In genomic region chr3:174859756-174860155, GRCh38 we compare ENCODE assay signal across 18 cellular contexts. TPM values are rescaled to one million over a fixed set of nuclear protein-coding genes. Genes with fewer than 3 reads are reported as not detected.
DNase-seq lines count a peak whose midpoint lies in the region; ATAC-seq, FAIRE-seq and TF ChIP-seq lines count a peak whose summit lies in the region.
"Had no signal": no experiment of that assay in that cellular context is flagged by ENCODE, and none has a peak within 500 bp of the region (broad histone marks: within the 10 kb centered on the region; RNA-seq: fewer than 3 reads in every experiment).

No MANE protein-coding gene starts in this region.

- H3K27me3 Mint-ChIP-seq in stimulated activated naive B cell treated with anti-CD40 and anti-IgM and Interleukin-4, amounts not matched to agents 10 μg/mL and 1 μg/mL and 100 μg/mL, for 72 hours: no peaks in the 10 kb centered on the region
- H3K27me3 Mint-ChIP-seq: natural killer cell treated with Interleukin-12 subunit alpha and Interleukin-12 subunit beta and Interleukin-15 and Interleukin-18, amount 100 ng/mL, for 72 hours had no signal

- no peak for TF ChIP-seq EP300 in A549 (IDR thresholded peaks at IDR 0.05)

- DNase-seq in A549 (ENCODE audit: low read depth in 1 of 2, low spot score in 1 of 2): no peak
- DNase-seq in NCI-H1105 (lab: John Stamatoyannopoulos, UW): peak; percentile 49
- peak; percentile 54 for DNase-seq in bronchial epithelial cell (ENCODE audit: low read depth)
- DNase-seq in GM10266 (ENCODE audit: extremely low spot score): no peak
- no peak for DNase-seq in stimulated activated naive B cell treated with anti-CD40 and anti-IgM and Interleukin-4, amounts not matched to agents 10 μg/mL and 1 μg/mL and 100 μg/mL, for 72 hours
- DNase-seq: activated CD8-positive, alpha-beta T cell treated with anti-CD3 and anti-CD28 coated beads, Interleukin-2, amount 10 ng/mL, durations not matched to agents 7 days and 5 days; erythroblast; KG1; sigmoid colon; stimulated activated naive CD4-positive, alpha-beta T cell; uterus had no signal

- CTCF ChIA-PET in A549 (lab: Yijun Ruan, JAX): no interaction called here

- H3K4me3 Mint-ChIP-seq in stimulated activated naive B cell treated with anti-CD40 and anti-IgM and Interleukin-4, amounts not matched to agents 10 μg/mL and 1 μg/mL and 100 μg/mL, for 72 hours: no peak overlapping the region
- H3K4me3 Mint-ChIP-seq: activated CD8-positive, alpha-beta T cell treated with anti-CD3 and anti-CD28 coated beads, Interleukin-2, amount 10 ng/mL, durations not matched to agents 7 days and 5 days; natural killer cell treated with Interleukin-12 subunit alpha and Interleukin-12 subunit beta and Interleukin-15 and Interleukin-18, amount 100 ng/mL, for 72 hours had no signal

- POLR2A ChIA-PET in A549 (lab: Yijun Ruan, JAX): no interaction called here

- no peak for TF ChIP-seq CTCF in A549 (IDR thresholded peaks at IDR 0.05)
- TF ChIP-seq CTCF in bronchial epithelial cell (IDR thresholded peaks at IDR 0.05; ENCODE audit: insufficient read depth, low read length, severe bottlenecking): no peak
- no peak for TF ChIP-seq CTCF in GM10266 (IDR thresholded peaks at IDR 0.05; ENCODE audit: control insufficient read depth, insufficient read depth, low read depth, missing control alignments)

- no peaks in the 10 kb centered on the region for H3K36me3 Mint-ChIP-seq in stimulated activated naive B cell treated with anti-CD40 and anti-IgM and Interleukin-4, amounts not matched to agents 10 μg/mL and 1 μg/mL and 100 μg/mL, for 72 hours
- H3K36me3 Mint-ChIP-seq: natural killer cell treated with Interleukin-12 subunit alpha and Interleukin-12 subunit beta and Interleukin-15 and Interleukin-18, amount 100 ng/mL, for 72 hours had no signal

- peak overlapping the region; percentile 51; the same call in 2 of the 3 replicates for H3K4me2 ChIP-seq in A549

- no peak for TF ChIP-seq RAD21 in A549 (conservative IDR thresholded peaks at IDR 0.05 in 1 of 2, IDR thresholded peaks at IDR 0.05 in 1 of 2)

- FAIRE-seq in A549 (lab: Jason Lieb, UNC) (no peak), bronchial epithelial cell (lab: Jason Lieb, UNC) (no peak)
- FAIRE-seq: D721Med had no signal

- H3K27ac Mint-ChIP-seq in stimulated activated naive B cell treated with anti-CD40 and anti-IgM and Interleukin-4, amounts not matched to agents 10 μg/mL and 1 μg/mL and 100 μg/mL, for 72 hours: no peak overlapping the region
- H3K27ac Mint-ChIP-seq: activated CD8-positive, alpha-beta T cell treated with anti-CD3 and anti-CD28 coated beads, Interleukin-2, amount 10 ng/mL, durations not matched to agents 7 days and 5 days; activated T-helper 2 cell treated with anti-CD3 and anti-CD28 coated beads, Interferon-gamma antibody, Interleukin-2, Interleukin-4, amounts not matched to agents 10 μg/mL and 5 μg/mL and 100 μg/mL, durations not matched to agents 14 hours and 24 hours and 36 hours; natural killer cell treated with Interleukin-12 subunit alpha and Interleukin-12 subunit beta and Interleukin-15 and Interleukin-18, amount 100 ng/mL, for 72 hours had no signal

- no peaks in the 10 kb centered on the region for H3K4me1 Mint-ChIP-seq in stimulated activated naive B cell treated with anti-CD40 and anti-IgM and Interleukin-4, amounts not matched to agents 10 μg/mL and 1 μg/mL and 100 μg/mL, for 72 hours

- ATAC-seq in A549: no peak
- no peak for ATAC-seq in HG03045 (IDR thresholded peaks at IDR 0.05; ENCODE audit: unreplicated experiment)
- no peak for ATAC-seq in stimulated activated naive B cell treated with anti-CD40 and anti-IgM and Interleukin-4, amounts not matched to agents 10 μg/mL and 1 μg/mL and 100 μg/mL, for 72 hours (replicated peaks)
- no peak for ATAC-seq in HG03039 (IDR thresholded peaks at IDR 0.05; ENCODE audit: unreplicated experiment)
- ATAC-seq: activated CD8-positive, alpha-beta T cell treated with anti-CD3 and anti-CD28 coated beads, Interleukin-2, amount 10 ng/mL, durations not matched to agents 7 days and 5 days; natural killer cell treated with Interleukin-12 subunit alpha and Interleukin-12 subunit beta and Interleukin-15 and Interleukin-18, amount 100 ng/mL, for 72 hours had no signal

- H3K9me3 ChIP-seq in A549 (no peaks in the 10 kb centered on the region), mucosa of rectum (ENCODE audit: control insufficient read depth in 2 of 2, low read length in 2 of 2) (no peaks in the 10 kb centered on the region)
- H3K9me3 ChIP-seq: sigmoid colon, uterus had no signal

- no peaks in the 10 kb centered on the region for H3K9me3 Mint-ChIP-seq in stimulated activated naive B cell treated with anti-CD40 and anti-IgM and Interleukin-4, amounts not matched to agents 10 μg/mL and 1 μg/mL and 100 μg/mL, for 72 hours
- H3K9me3 Mint-ChIP-seq: activated T-helper 2 cell treated with anti-CD3 and anti-CD28 coated beads, Interferon-gamma antibody, Interleukin-2, Interleukin-4, amounts not matched to agents 10 μg/mL and 5 μg/mL and 100 μg/mL, durations not matched to agents 14 hours and 24 hours and 36 hours had no signal

- TF ChIP-seq POLR2A in A549 (IDR thresholded peaks at IDR 0.05; ENCODE audit: low read length): no peak

- H3K27ac ChIP-seq in A549: no peak overlapping the region
- H3K27ac ChIP-seq in mucosa of rectum (ENCODE audit: low read depth in 2 of 2, low read length in 2 of 2): peak overlapping the region; percentile 63 to 69
- H3K27ac ChIP-seq: coronary artery, sigmoid colon, uterus had no signal

- H3K27me3 ChIP-seq in bronchial epithelial cell (ENCODE audit: control insufficient read depth, insufficient read depth, low read length) (no peaks in the 10 kb centered on the region), mucosa of rectum (ENCODE audit: control insufficient read depth in 2 of 2, insufficient read depth in 2 of 2, low read length in 2 of 2) (no peaks in the 10 kb centered on the region)
- H3K27me3 ChIP-seq: sigmoid colon, uterus had no signal

- H3K9ac ChIP-seq in mucosa of rectum (ENCODE audit: low read depth in 1 of 2, low read length in 2 of 2): peak overlapping the region; percentile 18 to 52

- H3K4me3 ChIP-seq in A549: no peak overlapping the region
- no peak overlapping the region for H3K4me3 ChIP-seq in bronchial epithelial cell (ENCODE audit: low read depth, low read length)
- peak overlapping the region; percentile 45 to 68 for H3K4me3 ChIP-seq in mucosa of rectum (ENCODE audit: low read length in 2 of 2)
- H3K4me3 ChIP-seq: coronary artery, sigmoid colon, uterus had no signal

- H3K36me3 ChIP-seq in bronchial epithelial cell (ENCODE audit: control insufficient read depth, insufficient read depth, low read length) (no peaks in the 10 kb centered on the region), mucosa of rectum (ENCODE audit: control insufficient read depth in 2 of 2, insufficient read depth in 2 of 2, low read length in 2 of 2) (no peaks in the 10 kb centered on the region)
- H3K36me3 ChIP-seq: sigmoid colon, uterus had no signal

- 42% methylated on average over 3 of the region's 3 CpGs for WGBS in A549 (ENCODE audit: missing lambda C conversion rate)

- H3K4me1 ChIP-seq in A549: peaks cover 13% of the 10 kb centered on the region; the same call in 2 of the 3 replicates
- H3K4me1 ChIP-seq in mucosa of rectum (ENCODE audit: control insufficient read depth in 2 of 2, insufficient read depth in 2 of 2, low read length in 2 of 2): peaks cover 0 to 20% of the 10 kb centered on the region in 2 donors
- H3K4me1 ChIP-seq: uterus had no signal

TF ChIP-seq in A549, 52 proteins besides CTCF, POLR2A, EP300 and RAD21:
- TF ChIP-seq TP53 (CRISPR knock-in tag; IDR thresholded peaks at IDR 0.05) (no peak), ZC3H11A (IDR thresholded peaks at IDR 0.05) (no peak), BCL3 (IDR thresholded peaks at IDR 0.05) (no peak), PBX3 (IDR thresholded peaks at IDR 0.05) (no peak), ESRRA (IDR thresholded peaks at IDR 0.05; ENCODE audit: borderline replicate concordance, low read length) (no peak), ZSCAN20 (CRISPR knock-in tag; IDR thresholded peaks at IDR 0.05) (no peak), HOXB13 (CRISPR knock-in tag; IDR thresholded peaks at IDR 0.05; ENCODE audit: low read depth) (no peak), KDM5A (IDR thresholded peaks at IDR 0.05) (no peak)

RNA-seq across cellular contexts. Expression of gene NAALADL2, which starts 0.6 kb away (rescaled TPM):
- 0.09 and 0.13 TPM in 2 replicates for polyA plus RNA-seq in A549 (2011; rRNA removed)
- 0.09 TPM in 1 of 2 replicates, not detected in the other for polyA plus RNA-seq in A549 (2012; cell fraction: cytosol; rRNA removed)
- not detected in 2 replicates for polyA plus RNA-seq in A549 (2012; cell fraction: nucleus; rRNA removed)
- 0.08 to 0.35 TPM (median 0.28 TPM) in 3 replicates for polyA plus RNA-seq in A549 (2017; fragmentation: RNase III; extraction: RNeasy Plus Mini Kit Qiagen cat#74134 plus additional on column Dnase treatment)
- 0.73 TPM in 1 of 2 replicates, not detected in the other for polyA minus RNA-seq in A549 (2011; rRNA and poly(A)+ RNA removed)
- total RNA-seq in bronchial epithelial cell: 1.1 and 1.4 TPM in 2 replicates
- total RNA-seq: activated T-helper 2 cell treated with anti-CD3 and anti-CD28 coated beads, Interferon-gamma antibody, Interleukin-2, Interleukin-4, amounts not matched to agents 10 μg/mL and 5 μg/mL and 100 μg/mL, durations not matched to agents 14 hours and 24 hours and 36 hours had no signal

Comparison
In these comparisons a context has a peak if more than half of its experiments do, and no peak if none do; other contexts are left out.
1. DNase-seq: peak in NCI-H1105 (single experiment) and bronchial epithelial cell (single experiment); none in A549 (0 of 2), GM10266 (single experiment) and stimulated activated naive B cell treated with anti-CD40 and anti-IgM and Interleukin-4, amounts not matched to agents 10 μg/mL and 1 μg/mL and 100 μg/mL, for 72 hours (single experiment).
2. H3K27ac ChIP-seq: peak in mucosa of rectum (2 of 2); none in A549 (0 of 2).
3. H3K4me3 ChIP-seq: peak in mucosa of rectum (2 of 2); none in A549 (single experiment) and bronchial epithelial cell (single experiment).